In the genomic region with DNA sequence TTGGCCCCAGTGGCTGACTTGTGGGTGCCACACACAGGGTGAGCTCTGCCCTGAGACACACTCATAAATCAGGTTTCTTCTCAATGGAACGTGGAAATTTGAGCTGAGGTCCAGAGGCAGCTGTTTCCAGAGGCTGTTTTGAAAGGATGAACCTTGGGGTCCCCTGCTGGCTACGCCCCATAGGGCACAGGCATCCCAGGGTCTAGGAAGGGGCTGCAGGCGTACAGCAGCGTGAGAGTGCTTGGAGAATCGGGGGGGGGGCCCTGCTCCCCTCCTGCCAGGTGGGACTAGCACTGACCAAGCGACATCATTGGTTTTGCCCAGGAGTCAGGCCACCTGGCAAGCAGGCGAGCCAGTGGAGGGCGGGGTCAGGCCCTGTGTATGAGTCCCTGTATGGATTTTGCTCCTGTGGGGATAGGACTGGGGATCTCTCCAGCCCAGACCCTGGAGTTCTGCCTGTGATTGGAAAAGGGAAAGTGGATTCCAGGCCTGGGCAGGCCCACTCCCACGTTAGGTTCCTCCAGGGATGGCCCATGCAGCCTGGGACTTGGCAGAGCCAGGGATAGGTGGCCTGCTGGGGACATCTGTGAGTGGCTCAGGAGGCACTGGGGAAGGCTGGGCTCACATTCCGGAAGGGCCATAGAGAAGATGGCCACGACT, we compare ENCODE assay signal across 17 cellular contexts.
"Had no signal": no experiment of that assay in that cellular context is flagged by ENCODE, and none has a peak within 500 bp of the region (broad histone marks: within the 10 kb centered on the region; RNA-seq: fewer than 3 reads in every experiment).

No MANE protein-coding gene starts in this region.

- FAIRE-seq: bronchial epithelial cell, kidney had no signal

- DNase-seq: activated CD4-positive, alpha-beta T cell treated with anti-CD3 and anti-CD28 coated beads, Interleukin-2, amount 50 U/mL, for 4 hours; activated CD4-positive, CD25-positive, alpha-beta regulatory T cell treated with anti-CD3 and anti-CD28 coated beads, Interleukin-2, amount 50 U/mL, for 72 hours; activated naive CD4-positive, alpha-beta T cell treated with Interleukin-2 at 50 U/mL for 16 hours; activated naive CD8-positive, alpha-beta T cell treated with anti-CD3 and anti-CD28 coated beads, Interleukin-2, amount 50 U/mL, for 24 hours; activated T-cell treated with anti-CD3 and anti-CD28 coated beads for 4 hours; endodermal cell; hippocampal formation; kidney; stimulated activated CD4-positive, alpha-beta T cell treated with anti-CD3 and anti-CD28 coated beads, Interleukin-12 subunit alpha, Interleukin-12 subunit beta, amount 100 ng/mL, for 4 hours; stimulated activated CD4-positive, alpha-beta T cell treated with anti-CD3 and anti-CD28 coated beads, Interleukin-2, amount 100 ng/mL, for 24 hours; T-cell; T1000; thyroid gland had no signal

- H3K9me3 ChIP-seq: ascending aorta, prostate gland, thyroid gland had no signal

- H3K27me3 ChIP-seq: ascending aorta, thyroid gland had no signal

- H3K36me3 ChIP-seq: ascending aorta, prostate gland, thyroid gland had no signal

- ATAC-seq: activated naive CD8-positive, alpha-beta T cell treated with anti-CD3 and anti-CD28 coated beads, Interleukin-2, amount 50 U/mL, for 24 hours; stimulated activated effector memory CD8-positive, alpha-beta T cell treated with anti-CD3 and anti-CD28 coated beads, Interleukin-12 subunit alpha, Interleukin-12 subunit beta, amount 100 ng/mL, for 72 hours; T-cell had no signal

- H3K4me3 ChIP-seq: ascending aorta, prostate gland, thyroid gland had no signal

- H3K4me1 ChIP-seq: prostate gland had no signal
